In the genomic region with DNA sequence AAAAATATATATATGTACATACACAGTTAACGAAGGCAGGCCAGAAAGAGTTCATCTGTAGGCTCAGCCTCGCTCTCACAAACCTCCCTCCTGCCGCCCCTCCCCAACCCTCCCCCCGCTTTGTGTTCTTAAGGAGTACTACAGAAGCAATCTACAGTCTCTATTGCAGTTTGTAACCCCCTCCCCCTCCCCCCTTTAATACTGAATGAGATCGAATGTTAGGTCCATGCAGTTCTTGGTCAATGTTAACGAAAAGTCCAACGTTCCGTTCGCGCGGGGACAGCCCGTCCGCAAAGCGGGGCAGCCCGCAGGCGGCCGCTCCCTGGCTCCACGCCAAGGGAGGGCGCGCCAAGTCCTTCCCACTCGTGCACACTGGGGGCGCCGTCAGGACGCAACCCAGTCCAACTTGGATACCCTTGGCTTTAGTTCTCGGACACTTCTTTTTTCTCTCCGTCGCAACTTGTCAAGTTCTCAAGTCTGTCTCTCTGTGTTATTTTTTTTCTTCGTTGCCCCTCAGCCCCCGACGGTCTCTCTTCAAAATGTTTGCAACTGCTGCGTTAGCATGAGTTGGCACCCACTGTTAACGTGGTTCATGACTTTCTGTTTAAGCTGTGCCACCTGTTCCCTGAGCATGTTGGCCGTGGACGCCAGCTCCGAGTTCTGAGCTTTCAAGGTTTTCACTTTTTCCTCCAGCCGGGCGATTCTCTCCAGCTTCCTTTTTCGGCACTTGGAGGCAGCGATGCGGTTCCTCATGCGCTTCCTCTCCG, we compare ENCODE assay signal across 8 cellular contexts. TPM values are rescaled to one million over a fixed set of nuclear protein-coding genes. Genes with fewer than 3 reads are reported as not detected.
DNase-seq lines count a peak whose midpoint lies in the region; ATAC-seq and TF ChIP-seq lines count a peak whose summit lies in the region.

No MANE protein-coding gene starts in this region.

- H3K36me3 Mint-ChIP-seq in neural progenitor cell = peaks cover 4% of the 10 kb centered on the region

- no peaks in the 10 kb centered on the region for H3K79me2 ChIP-seq in neural progenitor cell (ENCODE audit: low read depth)

- peak; percentile 54 for DNase-seq in HK-2 (ENCODE audit: unreplicated experiment)
- DNase-seq in RKO (ENCODE audit: low spot score) = peak; percentile 79
- DNase-seq in activated gamma-delta T cell treated with anti-CD3 and anti-CD28 coated beads, Interleukin-2, amount 50 U/mL, for 16 hours (ENCODE audit: low read depth) = peak; percentile 20
- peak; percentile 60 for DNase-seq in neural progenitor cell (ENCODE audit: low spot score)
- peak; percentile 70 to 89 for DNase-seq in tibial artery

- H3K4me3 ChIP-seq in BLaER1 (peak overlapping the region; percentile 82), gastroesophageal sphincter (peak overlapping the region; percentile 42 to 74), neural progenitor cell (peak overlapping the region; percentile 61), tibial artery (peak overlapping the region; percentile 83 to 88)

- H2AFZ ChIP-seq in neural progenitor cell (replicated peaks) = peak overlapping the region; percentile 13

- H3K4me2 ChIP-seq in BLaER1 (peak overlapping the region; percentile 98), neural progenitor cell (peak overlapping the region; percentile 84)

- TF ChIP-seq CTCF in gastroesophageal sphincter (IDR thresholded peaks at IDR 0.05) (peak in 3 of 4 experiments; percentile 61 to 67 (median 63)), neural progenitor cell (IDR thresholded peaks at IDR 0.05) (peak; percentile 40), tibial artery (IDR thresholded peaks at IDR 0.05) (peak; percentile 46 to 47)

- H3K36me3 ChIP-seq in BLaER1 (no peaks in the 10 kb centered on the region), gastroesophageal sphincter (no peaks in the 10 kb centered on the region), neural progenitor cell (no peaks in the 10 kb centered on the region), tibial artery (peaks cover 0 to 4% (median 0%) of the 10 kb centered on the region in 3 donors)

- TF ChIP-seq POLR2A in gastroesophageal sphincter (IDR thresholded peaks at IDR 0.05) = peak; percentile 45 to 50

- ATAC-seq in gastroesophageal sphincter (no peak), HG03159 (IDR thresholded peaks at IDR 0.05; ENCODE audit: unreplicated experiment) (no peak)

- intact Hi-C loops in tibial artery (cut with DNase I; ENCODE audit: low total_unique reads) = loop anchor here (5.0 kb wide), 2 partner anchors 516 to 921 kb away; a partner anchor contains a TSS

- H3F3A ChIP-seq in neural progenitor cell (ENCODE audit: low read depth) = peaks cover 32% of the 10 kb centered on the region

- H3K27ac ChIP-seq in BLaER1 (peak overlapping the region; percentile 83), gastroesophageal sphincter (peak overlapping the region; percentile 85 to 100 (median 99)), neural progenitor cell (no peak overlapping the region), tibial artery (peak overlapping the region; percentile 100)

- H4K20me1 ChIP-seq in BLaER1 = peaks cover 28% of the 10 kb centered on the region
- H4K20me1 ChIP-seq in neural progenitor cell (ENCODE audit: low read depth) = peaks cover 19% of the 10 kb centered on the region

- H3K9me3 ChIP-seq in BLaER1 (no peaks in the 10 kb centered on the region), gastroesophageal sphincter (no peaks in the 10 kb centered on the region), neural progenitor cell (ENCODE audit: low read depth) (no peaks in the 10 kb centered on the region), tibial artery (no peaks in the 10 kb centered on the region)

- H3K27me3 Mint-ChIP-seq in neural progenitor cell (ENCODE audit: insufficient read depth, low read depth) = peaks cover 31% of the 10 kb centered on the region

- H3K27ac Mint-ChIP-seq in neural progenitor cell = no peak overlapping the region

- H3K27me3 ChIP-seq in BLaER1 = peaks cover 8% of the 10 kb centered on the region; the same call in 1 of the 2 replicates
- no peaks in the 10 kb centered on the region for H3K27me3 ChIP-seq in gastroesophageal sphincter
- H3K27me3 ChIP-seq in neural progenitor cell = peaks cover 69% of the 10 kb centered on the region
- no peaks in the 10 kb centered on the region for H3K27me3 ChIP-seq in tibial artery

- H3K9ac ChIP-seq in BLaER1 (peak overlapping the region; percentile 92), neural progenitor cell (no peak overlapping the region)

- H3K9me3 Mint-ChIP-seq in neural progenitor cell = no peaks in the 10 kb centered on the region

- H3K4me3 Mint-ChIP-seq in neural progenitor cell = peak overlapping the region; percentile 94

- H3K4me1 Mint-ChIP-seq in neural progenitor cell = peaks cover 32% of the 10 kb centered on the region

- H3K4me1 ChIP-seq in BLaER1 = peaks cover 22% of the 10 kb centered on the region
- peaks cover 0 to 34% (median 3%) of the 10 kb centered on the region in 3 donors for H3K4me1 ChIP-seq in gastroesophageal sphincter
- H3K4me1 ChIP-seq in neural progenitor cell = peaks cover 19% of the 10 kb centered on the region
- peaks cover 0 to 33% (median 19%) of the 10 kb centered on the region in 4 donors for H3K4me1 ChIP-seq in tibial artery

- no peak for TF ChIP-seq EP300 in gastroesophageal sphincter (IDR thresholded peaks at IDR 0.05)

- WGBS in gastroesophageal sphincter (ENCODE audit: low coverage in 1 of 2), 2 donors = 0% methylated on average over 9 to 20 of the region's 42 CpGs

RNA-seq across cellular contexts. Expression of a gene that starts 2.1 kb away (rescaled TPM):
- total RNA-seq in gastroesophageal sphincter (100 to 1,000 TPM; 102 to 145 (median 105) TPM), neural progenitor cell (ENCODE audit: low replicate concordance) (10.2 and 16.8 TPM in 2 replicates)

Comparison
In these comparisons a context has a peak if more than half of its experiments do, and no peak if none do; other contexts are left out.
1. DNase-seq: peak in every context shown above with its lines; median percentile 80 in tibial artery; 79 in RKO; 60 in neural progenitor cell; 54 in HK-2; 20 in activated gamma-delta T cell treated with anti-CD3 and anti-CD28 coated beads, Interleukin-2, amount 50 U/mL, for 16 hours.